In genomic region chr5:148259288-148259687, GRCh38 we compare ENCODE assay signal across 8 cellular contexts. TPM values are rescaled to one million over a fixed set of nuclear protein-coding genes. Genes with fewer than 3 reads are reported as not detected.
"Had no signal": no experiment of that assay in that cellular context is flagged by ENCODE, and none has a peak within 500 bp of the region (broad histone marks: within the 10 kb centered on the region; RNA-seq: fewer than 3 reads in every experiment).

No MANE protein-coding gene starts in this region.

- H3K4me3 ChIP-seq: HAP-1, K562 had no signal

- H3K9me3 ChIP-seq: HAP-1 had no signal

- H3K4me1 ChIP-seq: HAP-1 had no signal

- DNase-seq: GOT3, H7, IMR-90, KG1 had no signal

- H3K36me3 ChIP-seq: HAP-1 had no signal

- ATAC-seq: K562 had no signal

RNA-seq across cellular contexts. Expression of gene SPINK13, which starts 9.3 kb away (rescaled TPM):
- total RNA-seq: H4, H7, HT-29, IMR-90, K562 had no signal
- polyA plus RNA-seq: IMR-90 had no signal

RNA-seq across cellular contexts. Expression of gene MARCOL, which starts 21.0 kb away (rescaled TPM):
- total RNA-seq: H4, H7, HT-29, IMR-90, K562 had no signal
- polyA plus RNA-seq: IMR-90, K562 had no signal

RNA-seq across cellular contexts. Expression of gene SPINK7, which starts 52.9 kb away (rescaled TPM):
- total RNA-seq: H4, H7, HT-29, IMR-90, K562 had no signal
- polyA plus RNA-seq: IMR-90, K562 had no signal

RNA-seq across cellular contexts. Expression of gene SPINK6, which starts 56.4 kb away (rescaled TPM):
- total RNA-seq: H4, H7, HT-29, IMR-90, K562 had no signal
- polyA plus RNA-seq: IMR-90, K562 had no signal
